Comparison of ENCODE assay signal across 9 cellular contexts in genomic region chr10:86411281-86411841, GRCh38. TPM values are rescaled to one million over a fixed set of nuclear protein-coding genes. Genes with fewer than 3 reads are reported as not detected.
A peak's percentile ranks its signal among the peaks of the same experiment; 100 is the strongest.
DNase-seq lines count a peak whose midpoint lies in the region; ATAC-seq and TF ChIP-seq lines count a peak whose summit lies in the region.
"Had no signal": no experiment of that assay in that cellular context is flagged by ENCODE, and none has a peak within 500 bp of the region (broad histone marks: within the 10 kb centered on the region; RNA-seq: fewer than 3 reads in every experiment).

No MANE protein-coding gene starts in this region.

- peaks cover 4 to 7% of the 10 kb centered on the region in 2 experiments for H3K4me1 Mint-ChIP-seq in H9

- no peak overlapping the region for H2BK20ac ChIP-seq in H9 (ENCODE audit: low read depth, low read length, poor library complexity, severe bottlenecking)

- H3K9ac ChIP-seq in Loucy (ENCODE audit: low read depth, low read length, poor library complexity, severe bottlenecking) (peak overlapping the region; percentile 62), mesenchymal stem cell (ENCODE audit: low read length) (peak overlapping the region; percentile 3), H9 (ENCODE audit: extremely low read depth, insufficient read length, low read length) (no peak overlapping the region)

- peaks cover 0 to 2% of the 10 kb centered on the region in 2 experiments; a peak in 2 of 5 replicates for H3K9me3 Mint-ChIP-seq in H9

- H2AK5ac ChIP-seq in mesenchymal stem cell (ENCODE audit: low read length, severe bottlenecking) (peak overlapping the region; percentile 15), H9 (ENCODE audit: insufficient read length, low read length) (no peak overlapping the region)

- H3K79me1 ChIP-seq in mesenchymal stem cell (replicated peaks; ENCODE audit: low read length, poor library complexity, severe bottlenecking) (no peaks in the 10 kb centered on the region), H9 (ENCODE audit: insufficient read depth, low read depth, low read length, poor library complexity, severe bottlenecking) (no peaks in the 10 kb centered on the region)

- peak overlapping the region; percentile 68 for H2AFZ ChIP-seq in Loucy (ENCODE audit: low read length)
- no peak overlapping the region for H2AFZ ChIP-seq in mesenchymal stem cell (ENCODE audit: low read depth, low read length)
- H2AFZ ChIP-seq in H9 (ENCODE audit: low read length) = no peak overlapping the region

- H3K36me3 Mint-ChIP-seq in H9 (ENCODE audit: insufficient read depth in 1 of 3, low read depth in 3 of 3) = no peaks in the 10 kb centered on the region

- no peaks in the 10 kb centered on the region for H3K23me2 ChIP-seq in H9 (ENCODE audit: insufficient read length, low read depth, low read length, poor library complexity, severe bottlenecking)

- H3K27ac Mint-ChIP-seq in H9 = no peak overlapping the region

- peak overlapping the region in 1 of 2 experiments; percentile 32 for H3K4ac ChIP-seq in mesenchymal stem cell (ENCODE audit: low read depth in 1 of 2, low read length in 2 of 2)
- H3K4ac ChIP-seq in H9 (ENCODE audit: low read depth, low read length) = no peak overlapping the region

- H3K18ac ChIP-seq in mesenchymal stem cell (ENCODE audit: low read depth in 1 of 2, low read length in 2 of 2) (peak overlapping the region; percentile 75 to 77), H9 (ENCODE audit: insufficient read length, low read depth, low read length) (no peak overlapping the region)

- H2BK12ac ChIP-seq in mesenchymal stem cell (ENCODE audit: low read length in 2 of 2) (peak overlapping the region in 1 of 2 experiments; percentile 59), H9 (ENCODE audit: insufficient read length, low read depth, low read length) (no peak overlapping the region)

- peak overlapping the region; percentile 71 for H4K8ac ChIP-seq in mesenchymal stem cell (ENCODE audit: low read length)
- H4K8ac ChIP-seq in H9 (replicated peaks; ENCODE audit: insufficient read length, low read depth, low read length) = no peak overlapping the region

- H3K4me3 ChIP-seq in Loucy (ENCODE audit: low read length, poor library complexity, severe bottlenecking) (peak overlapping the region; percentile 70), mesenchymal stem cell (ENCODE audit: insufficient read depth in 1 of 2, low read depth in 1 of 2, low read length in 2 of 2) (no peak overlapping the region)

- TF ChIP-seq CTCF in Loucy (conservative IDR thresholded peaks at IDR 0.05; ENCODE audit: low read length) = no peak
- no peak for TF ChIP-seq CTCF in H9 (conservative IDR thresholded peaks at IDR 0.05)

- WGBS in mesenchymal stem cell = under 1% methylated on average over 6 of the region's 7 CpGs
- WGBS in H9 (ENCODE audit: extremely low coverage, insufficient read length, low lambda C conversion rate) = no CpG with 5 or more reads among the region's 7 CpGs

- H2BK15ac ChIP-seq in mesenchymal stem cell (ENCODE audit: low read depth, poor library complexity, severe bottlenecking) = no peak overlapping the region
- no peak overlapping the region for H2BK15ac ChIP-seq in H9 (ENCODE audit: low read depth, low read length)

- peaks cover 13% of the 10 kb centered on the region for H3F3A ChIP-seq in Loucy (ENCODE audit: low read depth)

- H3K4me2 ChIP-seq in Loucy (ENCODE audit: low read depth, low read length, poor library complexity, severe bottlenecking) (peak overlapping the region; percentile 77), mesenchymal stem cell (ENCODE audit: low read length, poor library complexity, severe bottlenecking) (no peak overlapping the region), H9 (ENCODE audit: insufficient read depth, insufficient read length, low read length) (no peak overlapping the region)

- no peaks in the 10 kb centered on the region for H3K36me3 ChIP-seq in Loucy (ENCODE audit: insufficient read depth, low read length)
- H3K36me3 ChIP-seq in mesenchymal stem cell (ENCODE audit: control insufficient read depth in 1 of 2, insufficient read depth in 2 of 2, low read depth in 1 of 2, low read length in 2 of 2) = no peaks in the 10 kb centered on the region

- H4K20me1 ChIP-seq in Loucy (ENCODE audit: insufficient read depth, low read length, poor library complexity, severe bottlenecking) (no peaks in the 10 kb centered on the region), H9 (ENCODE audit: control insufficient read depth, insufficient read depth, insufficient read length) (no peaks in the 10 kb centered on the region)

- H3K9me2 ChIP-seq in Loucy (replicated peaks; ENCODE audit: low read depth, low read length) = no peaks in the 10 kb centered on the region

- H3K56ac ChIP-seq in H9 (ENCODE audit: insufficient read length, low read depth, low read length) = no peak overlapping the region

- H3K9me3 ChIP-seq in Loucy (ENCODE audit: insufficient read depth, low read depth, low read length) (no peaks in the 10 kb centered on the region), mesenchymal stem cell (ENCODE audit: control insufficient read depth, low read length) (no peaks in the 10 kb centered on the region), H9 (ENCODE audit: control insufficient read depth, low read depth, low read length) (no peaks in the 10 kb centered on the region)

- DNase-seq in EL (peak; percentile 77), astrocyte of the hippocampus (ENCODE audit: low read depth, low spot score) (peak; percentile 23), mesenchymal stem cell (peak; percentile 93), H9 (no peak)
- DNase-seq in stimulated activated naive CD4-positive, alpha-beta T cell treated with Interleukin-2 at 50 U/mL for 16 hours (lab: John Stamatoyannopoulos, UW) = no peak

- H2BK120ac ChIP-seq in mesenchymal stem cell (ENCODE audit: low read depth, low read length) = peak overlapping the region; percentile 11
- H2BK120ac ChIP-seq in H9 (ENCODE audit: low read depth, low read length, poor library complexity, severe bottlenecking) = no peak overlapping the region

- H3K27me3 Mint-ChIP-seq in H9 (ENCODE audit: low read depth) = no peaks in the 10 kb centered on the region; the same call in 1 of the 2 replicates

- H3K27me3 ChIP-seq in Loucy (ENCODE audit: insufficient read depth, low read length, poor library complexity, severe bottlenecking) = no peaks in the 10 kb centered on the region
- H3K27me3 ChIP-seq in mesenchymal stem cell (ENCODE audit: control insufficient read depth in 1 of 2, insufficient read depth in 1 of 2, low read length in 2 of 2) = no peaks in the 10 kb centered on the region
- H3K27me3 ChIP-seq in H9 (ENCODE audit: insufficient read depth, low read length) = no peaks in the 10 kb centered on the region

- H3K79me2 ChIP-seq in Loucy (ENCODE audit: insufficient read depth, low read length) = no peaks in the 10 kb centered on the region
- H3K79me2 ChIP-seq in H9 (ENCODE audit: insufficient read depth, low read length) = no peaks in the 10 kb centered on the region

- H3K23ac ChIP-seq in mesenchymal stem cell (ENCODE audit: low read length in 2 of 2) (no peak overlapping the region), H9 (ENCODE audit: insufficient read length, low read depth, low read length) (no peak overlapping the region)

- H4K91ac ChIP-seq in mesenchymal stem cell (ENCODE audit: low read length) (peak overlapping the region; percentile 61), H9 (ENCODE audit: insufficient read length, low read depth, low read length) (no peak overlapping the region)

- H3K4me3 Mint-ChIP-seq in H9 = no peak overlapping the region

- no peak overlapping the region for H3K14ac ChIP-seq in mesenchymal stem cell (ENCODE audit: low read length in 2 of 2)
- H3K14ac ChIP-seq in H9 (ENCODE audit: insufficient read depth, low read length) = no peak overlapping the region

- no peak overlapping the region for H3T11ph ChIP-seq in H9 (ENCODE audit: low read length)

- ATAC-seq in GM21447 (IDR thresholded peaks at IDR 0.05; ENCODE audit: unreplicated experiment) (peak; percentile 58), HG03135 (IDR thresholded peaks at IDR 0.05; ENCODE audit: unreplicated experiment) (no peak)

- no peak overlapping the region for H4K5ac ChIP-seq in H9 (ENCODE audit: insufficient read length, low read depth, low read length)

- peaks cover 39% of the 10 kb centered on the region for H3K4me1 ChIP-seq in Loucy (ENCODE audit: insufficient read depth, low read length, poor library complexity, severe bottlenecking)
- H3K4me1 ChIP-seq in mesenchymal stem cell (ENCODE audit: control insufficient read depth, insufficient read depth, low read depth, low read length) = peaks cover 5% of the 10 kb centered on the region
- no peaks in the 10 kb centered on the region for H3K4me1 ChIP-seq in H9 (ENCODE audit: insufficient read depth, low read length)

- peak overlapping the region; percentile 78 for H3K27ac ChIP-seq in mesenchymal stem cell (ENCODE audit: low read length, poor library complexity, severe bottlenecking)
- no peak overlapping the region for H3K27ac ChIP-seq in H9 (ENCODE audit: insufficient read length, low read depth, low read length)

- H2BK5ac ChIP-seq in mesenchymal stem cell (ENCODE audit: low read depth, low read length, poor library complexity, severe bottlenecking) = no peak overlapping the region
- no peak overlapping the region for H2BK5ac ChIP-seq in H9 (ENCODE audit: insufficient read length, low read length)

RNA-seq across cellular contexts. Expression of gene GRID1, which starts 44.8 kb away (rescaled TPM):
- polyA plus RNA-seq in mesenchymal stem cell (2013, experiment 1 of 2) = 0.23 TPM
- polyA plus RNA-seq in mesenchymal stem cell (2013, experiment 2 of 2) = 0.29 TPM
- total RNA-seq in H9 (2021) = 0.35 TPM in 1 of 2 replicates, not detected in the other
- total RNA-seq: RPMI7951 had no signal

Comparison
In these comparisons a context has a peak if more than half of its experiments do, and no peak if none do; other contexts are left out.
1. DNase-seq: peak in EL (single experiment), astrocyte of the hippocampus (single experiment) and mesenchymal stem cell (single experiment); none in stimulated activated naive CD4-positive, alpha-beta T cell treated with Interleukin-2 at 50 U/mL for 16 hours (single experiment) and H9 (single experiment).